ENCODE assay signal across 17 cellular contexts in genomic region chr10:68106656-68107055, GRCh38. TPM values are rescaled to one million over a fixed set of nuclear protein-coding genes. Genes with fewer than 3 reads are reported as not detected.
DNase-seq lines count a peak whose midpoint lies in the region; ATAC-seq and TF ChIP-seq lines count a peak whose summit lies in the region.
"Had no signal": no experiment of that assay in that cellular context is flagged by ENCODE, and none has a peak within 500 bp of the region (broad histone marks: within the 10 kb centered on the region; RNA-seq: fewer than 3 reads in every experiment).

No MANE protein-coding gene starts in this region.

- H3K36me3 Mint-ChIP-seq in activated T-cell treated with anti-CD3 and anti-CD28 coated beads, Interleukin-2, amount 50 U/mL, for 24 hours (ENCODE audit: low read depth): no peaks in the 10 kb centered on the region
- H3K36me3 Mint-ChIP-seq: activated naive CD8-positive, alpha-beta T cell had no signal

- no peak for TF ChIP-seq EP300 in sigmoid colon (IDR thresholded peaks at IDR 0.05)

- H3K27me3 Mint-ChIP-seq in activated T-cell treated with anti-CD3 and anti-CD28 coated beads, Interleukin-2, amount 50 U/mL, for 24 hours: peaks cover 5% of the 10 kb centered on the region

- H3K27ac Mint-ChIP-seq in activated T-cell treated with anti-CD3 and anti-CD28 coated beads, Interleukin-2, amount 50 U/mL, for 24 hours: no peak overlapping the region
- H3K27ac Mint-ChIP-seq: activated naive CD8-positive, alpha-beta T cell; effector memory CD8-positive, alpha-beta T cell; stimulated activated naive CD8-positive, alpha-beta T cell treated with anti-CD3 and anti-CD28 coated beads, Interleukin-15, amount 100 ng/mL, for 72 hours had no signal

- intact Hi-C loops in sigmoid colon (cut with DNase I): no loop called here

- H3K9me3 Mint-ChIP-seq in activated T-cell treated with anti-CD3 and anti-CD28 coated beads, Interleukin-2, amount 50 U/mL, for 24 hours: no peaks in the 10 kb centered on the region
- H3K9me3 Mint-ChIP-seq: effector memory CD8-positive, alpha-beta T cell; neural crest cell; stimulated activated naive CD8-positive, alpha-beta T cell treated with anti-CD3 and anti-CD28 coated beads, Interleukin-15, amount 100 ng/mL, for 72 hours had no signal

- CTCF ChIA-PET in AG04449 (lab: Yijun Ruan, JAX): interaction anchor here (0.6 to 1.0 kb wide), 4 partner anchors 13 to 49 kb away, joined by 3 to 5 read pairs (median 3); no protein-coding TSS in a partner anchor

- DNase-seq in AG04449 (ENCODE audit: low read depth, low spot score) (peak; percentile 89), HT1080 (ENCODE audit: low read depth) (peak; percentile 90), astrocyte of the cerebellum (ENCODE audit: low read depth) (peak; percentile 91), iris pigment epithelial cell (ENCODE audit: low read depth) (peak; percentile 93), NK-92 (lab: John Stamatoyannopoulos, UW; ENCODE audit: unreplicated experiment) (no peak), sigmoid colon (no peak)
- no peak for DNase-seq in activated T-cell treated with anti-CD3 and anti-CD28 coated beads, Interleukin-2, amount 50 U/mL, for 24 hours
- DNase-seq: AML-193; effector memory CD8-positive, alpha-beta T cell; GDM1; H7; MM.1S; stimulated activated CD4-positive, alpha-beta T cell treated with anti-CD3 and anti-CD28 coated beads, Interleukin-1b, Interleukin-23, amount 100 ng/mL, for 48 hours; stimulated activated naive CD8-positive, alpha-beta T cell treated with anti-CD3 and anti-CD28 coated beads, Interleukin-15, amount 100 ng/mL, for 72 hours had no signal

- no peak for TF ChIP-seq CTCF in AG04449 (IDR thresholded peaks at IDR 0.05; ENCODE audit: insufficient read depth, low read length, missing control alignments)
- no peak for TF ChIP-seq CTCF in astrocyte of the cerebellum (IDR thresholded peaks at IDR 0.05; ENCODE audit: low read depth, low read length, missing control alignments)
- TF ChIP-seq CTCF in sigmoid colon (IDR thresholded peaks at IDR 0.05): no peak

- peak overlapping the region; percentile 50 for H3K4me3 ChIP-seq in AG04449 (ENCODE audit: low read depth, low read length)
- H3K4me3 ChIP-seq in astrocyte of the cerebellum (ENCODE audit: low read depth, low read length): no peak overlapping the region
- H3K4me3 ChIP-seq in sigmoid colon: no peak overlapping the region

- H3K4me1 ChIP-seq in sigmoid colon: peaks cover 0 to 10% (median 5%) of the 10 kb centered on the region in 4 donors

- 77 to 81% methylated on average over 3 of the region's 3 CpGs for WGBS in sigmoid colon, 2 donors

- ATAC-seq in GM21737 (IDR thresholded peaks at IDR 0.05; ENCODE audit: unreplicated experiment): no peak
- ATAC-seq: effector memory CD8-positive, alpha-beta T cell; stimulated activated naive CD8-positive, alpha-beta T cell treated with anti-CD3 and anti-CD28 coated beads, Interleukin-15, amount 100 ng/mL, for 72 hours had no signal

- TF ChIP-seq POLR2A in sigmoid colon (IDR thresholded peaks at IDR 0.05): no peak

- POLR2A ChIA-PET in AG04449 (lab: Yijun Ruan, JAX): interaction anchor here (0.6 to 1.5 kb wide), 6 partner anchors 9 to 282 kb away, joined by 3 to 12 read pairs (median 4); no protein-coding TSS in a partner anchor

- no peaks in the 10 kb centered on the region for H3K36me3 ChIP-seq in sigmoid colon

- in situ Hi-C loops in astrocyte of the cerebellum (cut with HindIII; ENCODE audit: low sequenced_read_pairs): no loop called here

- H3K4me1 Mint-ChIP-seq in activated T-cell treated with anti-CD3 and anti-CD28 coated beads, Interleukin-2, amount 50 U/mL, for 24 hours (ENCODE audit: low read depth): peaks cover 2% of the 10 kb centered on the region
- H3K4me1 Mint-ChIP-seq: stimulated activated naive CD8-positive, alpha-beta T cell treated with anti-CD3 and anti-CD28 coated beads, Interleukin-15, amount 100 ng/mL, for 72 hours had no signal

- no peak overlapping the region for H3K4me3 Mint-ChIP-seq in activated T-cell treated with anti-CD3 and anti-CD28 coated beads, Interleukin-2, amount 50 U/mL, for 24 hours
- H3K4me3 Mint-ChIP-seq: activated naive CD8-positive, alpha-beta T cell; effector memory CD8-positive, alpha-beta T cell; neural crest cell; stimulated activated naive CD8-positive, alpha-beta T cell treated with anti-CD3 and anti-CD28 coated beads, Interleukin-15, amount 100 ng/mL, for 72 hours had no signal

- H3K27ac ChIP-seq in sigmoid colon: no peak overlapping the region

- no peaks in the 10 kb centered on the region for H3K27me3 ChIP-seq in sigmoid colon

- no peaks in the 10 kb centered on the region for H3K9me3 ChIP-seq in sigmoid colon

RNA-seq across cellular contexts. Expression of gene MYPN, which starts 2.6 kb away (rescaled TPM):
- 3.6 and 3.9 TPM in 2 replicates for total RNA-seq in HT1080 (2014; rRNA removed; shearing (Covaris generic))
- polyA plus RNA-seq in HT1080 (2015; cell fraction: cytosol; rRNA removed): 1.3 and 1.9 TPM in 2 replicates
- 3.3 and 4.2 TPM in 2 replicates for polyA plus RNA-seq in HT1080 (2015; cell fraction: nucleus; rRNA removed)
- not detected for total RNA-seq in sigmoid colon
- 1 to 10 TPM in 1 of 3 donors, under 1 TPM in 2; 0.23 to 1.6 (median 0.60) TPM for polyA plus RNA-seq in sigmoid colon
- total RNA-seq: H7, neural crest cell had no signal

RNA-seq across cellular contexts. Expression of gene HERC4, which starts 31.6 kb away (rescaled TPM):
- total RNA-seq in HT1080 (2014; rRNA removed; shearing (Covaris generic)): 24.8 and 30.4 TPM in 2 replicates
- 35.0 and 39.3 TPM in 2 replicates for polyA plus RNA-seq in HT1080 (2015; cell fraction: cytosol; rRNA removed)
- 124 and 141 TPM in 2 replicates for polyA plus RNA-seq in HT1080 (2015; cell fraction: nucleus; rRNA removed)
- 10 to 100 TPM; 49.2 to 54.3 (median 52.0) TPM for total RNA-seq in sigmoid colon
- 10 to 100 TPM; 15.0 to 24.2 (median 21.5) TPM for polyA plus RNA-seq in sigmoid colon

Comparison
In these comparisons a context has a peak if more than half of its experiments do, and no peak if none do; other contexts are left out.
1. DNase-seq: peak in AG04449 (single experiment), HT1080 (single experiment), astrocyte of the cerebellum (single experiment) and iris pigment epithelial cell (single experiment); none in activated T-cell treated with anti-CD3 and anti-CD28 coated beads, Interleukin-2, amount 50 U/mL, for 24 hours (single experiment), NK-92 (single experiment) and sigmoid colon (single experiment).